16 cellular contexts compared by ENCODE assay signal in the genomic region with DNA sequence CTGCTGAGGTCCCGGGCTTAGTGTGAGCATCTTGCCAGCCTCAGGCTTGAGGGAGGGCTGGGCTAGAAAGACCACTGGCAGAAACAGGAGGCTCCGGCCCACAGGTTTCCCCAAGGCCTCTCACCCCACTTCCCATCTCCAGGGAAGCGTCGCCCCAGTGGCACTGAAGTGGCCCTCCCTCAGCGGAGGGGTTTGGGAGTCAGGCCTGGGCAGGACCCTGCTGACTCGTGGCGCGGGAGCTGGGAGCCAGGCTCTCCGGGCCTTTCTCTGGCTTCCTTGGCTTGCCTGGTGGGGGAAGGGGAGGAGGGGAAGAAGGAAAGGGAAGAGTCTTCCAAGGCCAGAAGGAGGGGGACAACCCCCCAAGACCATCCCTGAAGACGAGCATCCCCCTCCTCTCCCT. TPM values are rescaled to one million over a fixed set of nuclear protein-coding genes. Genes with fewer than 3 reads are reported as not detected.
DNase-seq lines count a peak whose midpoint lies in the region; ATAC-seq and TF ChIP-seq lines count a peak whose summit lies in the region.
"Had no signal": no experiment of that assay in that cellular context is flagged by ENCODE, and none has a peak within 500 bp of the region (broad histone marks: within the 10 kb centered on the region; RNA-seq: fewer than 3 reads in every experiment).

No MANE protein-coding gene starts in this region.

- H4K8ac ChIP-seq in IMR-90 (ENCODE audit: low read depth in 2 of 2, low read length in 2 of 2) = no peak overlapping the region

- no peaks in the 10 kb centered on the region for H3K9me2 ChIP-seq in OCI-LY7 (ENCODE audit: insufficient read depth, low read length)

- no peak overlapping the region for H3K27ac Mint-ChIP-seq in MCF 10A (ENCODE audit: low read depth, unreplicated experiment)
- H3K27ac Mint-ChIP-seq in neural progenitor cell = peak overlapping the region; percentile 63
- no peak overlapping the region for H3K27ac Mint-ChIP-seq in natural killer cell treated with Interleukin-12 subunit alpha and Interleukin-12 subunit beta and Interleukin-15 and Interleukin-18, amount 100 ng/mL, for 72 hours

- peaks cover 0 to 16% of the 10 kb centered on the region in 2 experiments; a peak in 1 of 4 replicates for H3K79me1 ChIP-seq in IMR-90 (ENCODE audit: low read depth in 1 of 2, low read length in 2 of 2)

- no peak overlapping the region for H3K4me3 ChIP-seq in breast epithelium
- H3K4me3 ChIP-seq in IMR-90 (ENCODE audit: insufficient read depth, low read depth, low read length) = no peak overlapping the region
- no peak overlapping the region for H3K4me3 ChIP-seq in mammary epithelial cell (replicated peaks in 1 of 3; ENCODE audit: insufficient read depth in 1 of 3, low read depth in 2 of 3, low read length in 3 of 3)
- H3K4me3 ChIP-seq in neural progenitor cell = no peak overlapping the region
- no peak overlapping the region for H3K4me3 ChIP-seq in OCI-LY7 (ENCODE audit: low read depth, low read length, poor library complexity, severe bottlenecking)
- no peak overlapping the region for H3K4me3 ChIP-seq in prostate gland
- H3K4me3 ChIP-seq: BLaER1 treated with 17β-estradiol and CSF1 and Interleukin-3, amounts not matched to agents 10 nM and 100 nM; GM12878 had no signal

- H3K79me2 ChIP-seq in mammary epithelial cell (ENCODE audit: insufficient read depth, low read length) (peaks cover 43% of the 10 kb centered on the region), neural progenitor cell (ENCODE audit: low read depth) (no peaks in the 10 kb centered on the region), OCI-LY7 (ENCODE audit: insufficient read depth, low read depth, low read length) (no peaks in the 10 kb centered on the region)

- H3K36me3 ChIP-seq in breast epithelium = no peaks in the 10 kb centered on the region
- H3K36me3 ChIP-seq in IMR-90 (ENCODE audit: control insufficient read depth, insufficient read depth, low read length) = peaks cover 23% of the 10 kb centered on the region; the same call in 1 of the 2 replicates
- peaks cover 8% of the 10 kb centered on the region for H3K36me3 ChIP-seq in mammary epithelial cell (ENCODE audit: insufficient read depth, low read length)
- no peaks in the 10 kb centered on the region for H3K36me3 ChIP-seq in neural progenitor cell
- no peaks in the 10 kb centered on the region for H3K36me3 ChIP-seq in OCI-LY7 (ENCODE audit: insufficient read depth, low read length)
- peaks cover 6% of the 10 kb centered on the region in 2 donors for H3K36me3 ChIP-seq in prostate gland
- H3K36me3 ChIP-seq: BLaER1 treated with 17β-estradiol and CSF1 and Interleukin-3, amounts not matched to agents 10 nM and 100 nM had no signal

- POLR2A ChIA-PET in MCF 10A (lab: Yijun Ruan, JAX) (interaction anchor here (0.6 kb wide), 2 partner anchors 46 to 446 kb away, joined by 3 read pairs; no protein-coding TSS in a partner anchor), IMR-90 (lab: Charles Lee; ENCODE audit: unreplicated experiment) (no interaction called here), OCI-LY7 (lab: Charles Lee) (no interaction called here)

- H2BK15ac ChIP-seq in IMR-90 (ENCODE audit: low read depth, low read length) = no peak overlapping the region

- H3K4me1 ChIP-seq in breast epithelium (no peaks in the 10 kb centered on the region), IMR-90 (ENCODE audit: control insufficient read depth, insufficient read depth, low read length) (peaks cover 1% of the 10 kb centered on the region; the same call in 1 of the 2 replicates), mammary epithelial cell (ENCODE audit: insufficient read depth, low read length) (peaks cover 52% of the 10 kb centered on the region), neural progenitor cell (no peaks in the 10 kb centered on the region), OCI-LY7 (ENCODE audit: insufficient read depth, low read length, poor library complexity, severe bottlenecking) (peaks cover 4% of the 10 kb centered on the region), prostate gland (replicated peaks) (peaks cover 5% of the 10 kb centered on the region)

- peak overlapping the region in 1 of 2 donors; percentile 12 for H3K27ac ChIP-seq in breast epithelium
- no peak overlapping the region for H3K27ac ChIP-seq in IMR-90 (ENCODE audit: insufficient read depth, low read length)
- no peak overlapping the region for H3K27ac ChIP-seq in mammary epithelial cell (ENCODE audit: insufficient read depth, low read depth, low read length)
- H3K27ac ChIP-seq in neural progenitor cell = no peak overlapping the region
- H3K27ac ChIP-seq in OCI-LY7 (ENCODE audit: low read depth, low read length, poor library complexity, severe bottlenecking) = no peak overlapping the region
- no peak overlapping the region for H3K27ac ChIP-seq in prostate gland
- H3K27ac ChIP-seq: 22Rv1; BLaER1 treated with 17β-estradiol and CSF1 and Interleukin-3, amounts not matched to agents 10 nM and 100 nM; HL-60 had no signal

- H3F3A ChIP-seq in neural progenitor cell (ENCODE audit: low read depth) = peaks cover 20% of the 10 kb centered on the region

- H2AK5ac ChIP-seq in IMR-90 (ENCODE audit: low read depth, low read length) = no peak overlapping the region

- no peak overlapping the region for H4K91ac ChIP-seq in IMR-90 (ENCODE audit: insufficient read depth, low read depth, low read length)

- peaks cover 18% of the 10 kb centered on the region for H3K4me1 Mint-ChIP-seq in MCF 10A (ENCODE audit: insufficient read depth, unreplicated experiment)
- H3K4me1 Mint-ChIP-seq in neural progenitor cell = peaks cover 27% of the 10 kb centered on the region
- peaks cover 6 to 8% of the 10 kb centered on the region in 2 donors for H3K4me1 Mint-ChIP-seq in natural killer cell treated with Interleukin-12 subunit alpha and Interleukin-12 subunit beta and Interleukin-15 and Interleukin-18, amount 100 ng/mL, for 72 hours (ENCODE audit: low read depth in 2 of 2)

- H3K36me3 Mint-ChIP-seq in MCF 10A (ENCODE audit: insufficient read depth, unreplicated experiment) (peaks cover 32% of the 10 kb centered on the region), neural progenitor cell (no peaks in the 10 kb centered on the region)
- H3K36me3 Mint-ChIP-seq in natural killer cell treated with Interleukin-12 subunit alpha and Interleukin-12 subunit beta and Interleukin-15 and Interleukin-18, amount 100 ng/mL, for 72 hours = no peaks in the 10 kb centered on the region
- H3K36me3 Mint-ChIP-seq: CD4-positive, CD25-positive, alpha-beta regulatory T cell had no signal

- DNase-seq in MCF 10A (ENCODE audit: unreplicated experiment) = no peak
- DNase-seq in breast epithelium (ENCODE audit: low spot score in 2 of 2) = no peak
- DNase-seq in IMR-90 = no peak
- DNase-seq in mammary epithelial cell = no peak
- DNase-seq in neural progenitor cell (ENCODE audit: low spot score) = no peak
- no peak for DNase-seq in OCI-LY7 (ENCODE audit: low spot score)
- DNase-seq in natural killer cell treated with Interleukin-12 subunit alpha and Interleukin-12 subunit beta and Interleukin-15 and Interleukin-18, amount 100 ng/mL, for 72 hours (ENCODE audit: low spot score) = no peak
- no peak for DNase-seq in prostate gland (ENCODE audit: low spot score)
- DNase-seq: CD4-positive, CD25-positive, alpha-beta regulatory T cell; DMS79; GOT3; HCEC 1CT had no signal

- H3K18ac ChIP-seq in IMR-90 (ENCODE audit: low read depth, low read length) = no peak overlapping the region

- H2BK5ac ChIP-seq in IMR-90 (ENCODE audit: low read depth, low read length, poor library complexity, severe bottlenecking) = no peak overlapping the region

- TSS peak; percentile 70 for BruUV-seq in MCF 10A (replicated peaks; lab: Mats Ljungman, UMichigan)
- TSS peak; percentile 95 for BruUV-seq in IMR-90 (replicated peaks; lab: Mats Ljungman, UMichigan)
- TSS peak; percentile 73 for BruUV-seq in mammary epithelial cell (replicated peaks; lab: Mats Ljungman, UMichigan)
- BruUV-seq in OCI-LY7 (replicated peaks; lab: Mats Ljungman, UMichigan) = no TSS peak

- H3K14ac ChIP-seq in IMR-90 (replicated peaks; ENCODE audit: low read depth, low read length) = no peak overlapping the region

- no peak overlapping the region for H2AK9ac ChIP-seq in IMR-90 (replicated peaks; ENCODE audit: low read depth, low read length, poor library complexity)

- no peak overlapping the region for H4K5ac ChIP-seq in IMR-90 (ENCODE audit: low read depth, low read length)

- H3K23ac ChIP-seq in IMR-90 (ENCODE audit: low read depth, low read length) = no peak overlapping the region

- peaks cover 6% of the 10 kb centered on the region for H3K9me1 ChIP-seq in IMR-90 (ENCODE audit: insufficient read depth, low read length)

- H2BK20ac ChIP-seq in IMR-90 (ENCODE audit: low read depth, low read length) = no peak overlapping the region

- TF ChIP-seq CTCF in MCF 10A (IDR thresholded peaks at IDR 0.05; ENCODE audit: unreplicated experiment) = no peak
- no peak for TF ChIP-seq CTCF in breast epithelium (IDR thresholded peaks at IDR 0.05)
- TF ChIP-seq CTCF in IMR-90 (conservative IDR thresholded peaks at IDR 0.05; ENCODE audit: low read depth, low read length) = no peak
- TF ChIP-seq CTCF in mammary epithelial cell (conservative IDR thresholded peaks at IDR 0.05 in 1 of 2, IDR thresholded peaks at IDR 0.05 in 1 of 2; ENCODE audit: extremely low read depth in 1 of 2, insufficient read depth in 1 of 2, low read depth in 1 of 2, low read length in 2 of 2) = no peak
- TF ChIP-seq CTCF in neural progenitor cell (IDR thresholded peaks at IDR 0.05) = no peak
- no peak for TF ChIP-seq CTCF in OCI-LY7 (conservative IDR thresholded peaks at IDR 0.05; ENCODE audit: low read length)
- no peak for TF ChIP-seq CTCF in prostate gland (IDR thresholded peaks at IDR 0.05)

- no CpG with 5 or more reads among the region's 10 CpGs for WGBS in IMR-90 (ENCODE audit: extremely low coverage in 2 of 2, insufficient read length in 1 of 2), 2 experiments
- 85% methylated on average over 8 of the region's 10 CpGs for WGBS in mammary epithelial cell (ENCODE audit: low coverage, missing lambda C conversion rate)
- WGBS in prostate gland = 65% methylated on average over 10 of the region's 10 CpGs

- H3K56ac ChIP-seq in IMR-90 (ENCODE audit: extremely low read depth, insufficient read depth, low read length) = no peak overlapping the region

- dilution Hi-C loops in IMR-90 (cut with HindIII; ENCODE audit: low sequenced_read_pairs, unreplicated experiment) = no loop called here
- dilution Hi-C loops in mammary epithelial cell (cut with HindIII; ENCODE audit: low sequenced_read_pairs) = no loop called here

- H3K9me3 ChIP-seq in breast epithelium (no peaks in the 10 kb centered on the region), IMR-90 (ENCODE audit: control insufficient read depth, insufficient read depth, low read length) (no peaks in the 10 kb centered on the region), mammary epithelial cell (replicated peaks; ENCODE audit: insufficient read depth, low read length) (no peaks in the 10 kb centered on the region), neural progenitor cell (ENCODE audit: low read depth) (no peaks in the 10 kb centered on the region), OCI-LY7 (ENCODE audit: low read length) (no peaks in the 10 kb centered on the region), prostate gland (no peaks in the 10 kb centered on the region)
- H3K9me3 ChIP-seq: BLaER1 treated with 17β-estradiol and CSF1 and Interleukin-3, amounts not matched to agents 10 nM and 100 nM had no signal

- TF ChIP-seq RAD21 in IMR-90 (IDR thresholded peaks at IDR 0.05; ENCODE audit: low read length) = no peak

- no peak overlapping the region for H3K4ac ChIP-seq in IMR-90 (ENCODE audit: low read depth, low read length)

- H3K27me3 ChIP-seq in breast epithelium (no peaks in the 10 kb centered on the region), IMR-90 (ENCODE audit: control insufficient read depth, insufficient read depth, low read length) (peaks cover 2% of the 10 kb centered on the region; the same call in 1 of the 2 replicates), mammary epithelial cell (ENCODE audit: insufficient read depth, low read length) (no peaks in the 10 kb centered on the region), neural progenitor cell (peaks cover 24% of the 10 kb centered on the region), prostate gland (replicated peaks; ENCODE audit: insufficient read depth) (no peaks in the 10 kb centered on the region)
- H3K27me3 ChIP-seq: BLaER1 treated with 17β-estradiol and CSF1 and Interleukin-3, amounts not matched to agents 10 nM and 100 nM had no signal

- H3K27me3 Mint-ChIP-seq in MCF 10A (ENCODE audit: insufficient read depth, unreplicated experiment) = no peaks in the 10 kb centered on the region
- H3K27me3 Mint-ChIP-seq in neural progenitor cell (ENCODE audit: insufficient read depth, low read depth) = peaks cover 17% of the 10 kb centered on the region
- H3K27me3 Mint-ChIP-seq in natural killer cell treated with Interleukin-12 subunit alpha and Interleukin-12 subunit beta and Interleukin-15 and Interleukin-18, amount 100 ng/mL, for 72 hours = peaks cover 0 to 2% of the 10 kb centered on the region in 2 donors

- H3K9me3 Mint-ChIP-seq in MCF 10A (ENCODE audit: unreplicated experiment) (no peaks in the 10 kb centered on the region), neural progenitor cell (no peaks in the 10 kb centered on the region)
- no peaks in the 10 kb centered on the region for H3K9me3 Mint-ChIP-seq in natural killer cell treated with Interleukin-12 subunit alpha and Interleukin-12 subunit beta and Interleukin-15 and Interleukin-18, amount 100 ng/mL, for 72 hours
- H3K9me3 Mint-ChIP-seq: CD4-positive, CD25-positive, alpha-beta regulatory T cell had no signal

- TF ChIP-seq POLR2A in breast epithelium (IDR thresholded peaks at IDR 0.05) (no peak), IMR-90 (IDR thresholded peaks at IDR 0.05; ENCODE audit: low read depth, low read length) (no peak), prostate gland (IDR thresholded peaks at IDR 0.05) (no peak)

- CTCF ChIA-PET in MCF 10A (lab: Yijun Ruan, JAX) (interaction anchor here (0.7 to 1.7 kb wide), 3 partner anchors 10 to 313 kb away, joined by 4 to 8 read pairs (median 5); no protein-coding TSS in a partner anchor), IMR-90 (lab: Yijun Ruan, JAX) (no interaction called here), mammary epithelial cell (lab: Charles Lee; ENCODE audit: low non-redundant PET) (no interaction called here), OCI-LY7 (lab: Charles Lee; ENCODE audit: unreplicated experiment) (no interaction called here)

- H3K9ac ChIP-seq in IMR-90 (ENCODE audit: low read depth, low read length) (no peak overlapping the region), mammary epithelial cell (ENCODE audit: insufficient read depth, low read length) (no peak overlapping the region), neural progenitor cell (no peak overlapping the region)
- H3K9ac ChIP-seq: BLaER1 treated with 17β-estradiol and CSF1 and Interleukin-3, amounts not matched to agents 10 nM and 100 nM had no signal

- intact Hi-C loops in MCF 10A (cut with micrococcal nuclease) = no loop called here
- intact Hi-C loops in breast epithelium (cut with DNase I; ENCODE audit: low total_unique reads) = loop anchor here (10.0 kb wide), 1 partner anchor 313 kb away; no protein-coding TSS in a partner anchor
- intact Hi-C loops in IMR-90 (cut with micrococcal nuclease) = no loop called here
- intact Hi-C loops in mammary epithelial cell (cut with micrococcal nuclease) = loop anchor here (10.0 kb wide), 3 partner anchors 453 to 733 kb away; no protein-coding TSS in a partner anchor
- intact Hi-C loops in OCI-LY7 (cut with micrococcal nuclease; ENCODE audit: unreplicated experiment) = loop anchor here (10.0 kb wide), 1 partner anchor 403 kb away; the partner anchor contains the start of genes EMC1 and MRTO4
- intact Hi-C loops in prostate gland (cut with DNase I) = no loop called here

- H2AFZ ChIP-seq in IMR-90 (replicated peaks; ENCODE audit: low read length, poor library complexity) = peak overlapping the region; percentile 29
- no peak overlapping the region for H2AFZ ChIP-seq in mammary epithelial cell (ENCODE audit: low read depth, low read length)
- no peak overlapping the region for H2AFZ ChIP-seq in neural progenitor cell (replicated peaks)
- H2AFZ ChIP-seq in OCI-LY7 (ENCODE audit: low read length) = no peak overlapping the region

- H2BK120ac ChIP-seq in IMR-90 (ENCODE audit: low read depth, low read length) = no peak overlapping the region

- in situ Hi-C loops in IMR-90 (cut with MboI; ENCODE audit: low sequenced_read_pairs) = no loop called here
- in situ Hi-C loops in mammary epithelial cell (cut with MboI; ENCODE audit: low sequenced_read_pairs in 2 of 2) = loop anchor here in 1 of 2 donors (10.0 kb wide), 1 partner anchor 263 kb away; no protein-coding TSS in a partner anchor

- H3K4me2 ChIP-seq in IMR-90 (ENCODE audit: low read depth, low read length) = no peak overlapping the region
- no peak overlapping the region for H3K4me2 ChIP-seq in mammary epithelial cell (ENCODE audit: insufficient read depth, low read depth, low read length)
- no peak overlapping the region for H3K4me2 ChIP-seq in neural progenitor cell
- H3K4me2 ChIP-seq in OCI-LY7 (ENCODE audit: low read length) = no peak overlapping the region
- H3K4me2 ChIP-seq: BLaER1 treated with 17β-estradiol and CSF1 and Interleukin-3, amounts not matched to agents 10 nM and 100 nM had no signal

- no peak for ATAC-seq in IMR-90 (ENCODE audit: low read depth)
- ATAC-seq in natural killer cell treated with Interleukin-12 subunit alpha and Interleukin-12 subunit beta and Interleukin-15 and Interleukin-18, amount 100 ng/mL, for 72 hours = no peak
- ATAC-seq: GM12878 had no signal

- H3K4me3 Mint-ChIP-seq in MCF 10A (ENCODE audit: unreplicated experiment) (no peak overlapping the region), neural progenitor cell (peak overlapping the region; percentile 30)
- no peak overlapping the region for H3K4me3 Mint-ChIP-seq in natural killer cell treated with Interleukin-12 subunit alpha and Interleukin-12 subunit beta and Interleukin-15 and Interleukin-18, amount 100 ng/mL, for 72 hours
- H3K4me3 Mint-ChIP-seq: CD4-positive, CD25-positive, alpha-beta regulatory T cell had no signal

- peaks cover 30% of the 10 kb centered on the region for H4K20me1 ChIP-seq in IMR-90 (ENCODE audit: insufficient read depth, low read length)
- no peaks in the 10 kb centered on the region for H4K20me1 ChIP-seq in mammary epithelial cell (ENCODE audit: insufficient read depth, low read length)
- H4K20me1 ChIP-seq in neural progenitor cell (ENCODE audit: low read depth) = no peaks in the 10 kb centered on the region
- no peaks in the 10 kb centered on the region for H4K20me1 ChIP-seq in OCI-LY7 (ENCODE audit: insufficient read depth, low read length)

RNA-seq across cellular contexts. Expression of gene HTR6, which starts 7.2 kb away (rescaled TPM):
- total RNA-seq in MCF 10A (2022) (not detected in 2 replicates), breast epithelium (not detected), IMR-90 (2012; rRNA removed) (not detected in 2 replicates), mammary epithelial cell (not detected), neural progenitor cell (ENCODE audit: low replicate concordance) (0.25 TPM in 1 of 2 replicates, not detected in the other), OCI-LY7 (2022) (not detected in 2 replicates), prostate gland (not detected)
- polyA plus RNA-seq in IMR-90 (2012; rRNA removed) (not detected in 2 replicates), mammary epithelial cell (not detected)
- not detected in 2 replicates for polyA plus RNA-seq in IMR-90 (2012; cell fraction: cytosol; rRNA removed)
- polyA plus RNA-seq in IMR-90 (2012; cell fraction: nucleus; rRNA removed; ENCODE audit: low replicate concordance) = 0.08 TPM in 1 of 2 replicates, not detected in the other
- polyA minus RNA-seq in mammary epithelial cell = not detected
- not detected in 2 replicates for total RNA-seq in OCI-LY7 (2014; rRNA removed; shearing (Covaris generic))
- total RNA-seq in natural killer cell treated with Interleukin-12 subunit alpha and Interleukin-12 subunit beta and Interleukin-15 and Interleukin-18, amount 100 ng/mL, for 72 hours = not detected
- total RNA-seq: CD4-positive, CD25-positive, alpha-beta regulatory T cell had no signal

RNA-seq across cellular contexts. Expression of gene NBL1, which starts 13.4 kb away (rescaled TPM):
- total RNA-seq in MCF 10A (2022) (70.4 and 73.3 TPM in 2 replicates), breast epithelium (100 to 1,000 TPM in 1 of 3 donors, 10 to 100 TPM in 2; 33.4 to 111 (median 98.6) TPM), IMR-90 (2012; rRNA removed) (12.5 and 14.0 TPM in 2 replicates), mammary epithelial cell (100 to 1,000 TPM in 1 of 2 donors, 10 to 100 TPM in 1; 49.7 to 132 TPM), neural progenitor cell (ENCODE audit: low replicate concordance) (2.4 and 7.7 TPM in 2 replicates), OCI-LY7 (2022) (not detected in 2 replicates), prostate gland (100 to 1,000 TPM; 268 to 514 TPM)
- polyA plus RNA-seq in IMR-90 (2012; rRNA removed) (54.2 and 62.7 TPM in 2 replicates), mammary epithelial cell (108 TPM)
- 30.4 and 44.0 TPM in 2 replicates for polyA plus RNA-seq in IMR-90 (2012; cell fraction: cytosol; rRNA removed)
- polyA plus RNA-seq in IMR-90 (2012; cell fraction: nucleus; rRNA removed; ENCODE audit: low replicate concordance) = 13.3 and 30.2 TPM in 2 replicates
- 169 TPM for polyA minus RNA-seq in mammary epithelial cell
- total RNA-seq in OCI-LY7 (2014; rRNA removed; shearing (Covaris generic)) = 0.33 TPM in 1 of 2 replicates, not detected in the other
- total RNA-seq in natural killer cell treated with Interleukin-12 subunit alpha and Interleukin-12 subunit beta and Interleukin-15 and Interleukin-18, amount 100 ng/mL, for 72 hours = 10 to 100 TPM in 1 of 2 donors, 1 to 10 TPM in 1; 9.3 to 24.4 TPM

Comparison
In these comparisons a context has a peak if more than half of its experiments do, and no peak if none do; other contexts are left out.
1. intact Hi-C loops: an anchor here in breast epithelium (10.0 kb wide), mammary epithelial cell (10.0 kb wide) and OCI-LY7 (10.0 kb wide); none called in MCF 10A, IMR-90 and prostate gland.